14 cellular contexts compared by ENCODE assay signal in genomic region chr5:32343058-32343672, GRCh38. TPM values are rescaled to one million over a fixed set of nuclear protein-coding genes. Genes with fewer than 3 reads are reported as not detected.
DNase-seq lines count a peak whose midpoint lies in the region; ATAC-seq and TF ChIP-seq lines count a peak whose summit lies in the region.
"Had no signal": no experiment of that assay in that cellular context is flagged by ENCODE, and none has a peak within 500 bp of the region (broad histone marks: within the 10 kb centered on the region; RNA-seq: fewer than 3 reads in every experiment).

No MANE protein-coding gene starts in this region.

- peak overlapping the region in 4 of 5 experiments; percentile 41 to 88 (median 78) for H3K27ac Mint-ChIP-seq in brain
- H3K27ac Mint-ChIP-seq: B cell; CD8-positive, alpha-beta T cell; GM23338 had no signal

- no peaks in the 10 kb centered on the region for H3K36me3 ChIP-seq in liver (ENCODE audit: control insufficient read depth in 4 of 4, insufficient read depth in 3 of 4, low read depth in 1 of 4, low read length in 3 of 4)
- no peaks in the 10 kb centered on the region for H3K36me3 ChIP-seq in uterus

- DNase-seq in NCI-H524 (lab: John Stamatoyannopoulos, UW), result peak; percentile 44 to 49
- no peak for DNase-seq in NCI-H524 treated with DMSO at 0.1 percent for 48 hours (lab: John Stamatoyannopoulos, UW)
- no peak for DNase-seq in Right ventricle myocardium inferior (ENCODE audit: missing footprints)
- no peak for DNase-seq in uterus
- no peak for DNase-seq in NCI-H1092 treated with DMSO at 0.1 percent for 48 hours (lab: John Stamatoyannopoulos, UW)
- DNase-seq: 8988T; Calu3; CD8-positive, alpha-beta T cell; HCEC 1CT had no signal

- H3K4me3 Mint-ChIP-seq in brain, result peak overlapping the region in 2 of 5 experiments; percentile 17 to 43
- H3K4me3 Mint-ChIP-seq: B cell; CD8-positive, alpha-beta T cell; GM23338 had no signal

- TF ChIP-seq RAD21 in liver (IDR thresholded peaks at IDR 0.05), result no peak

- H3K4me1 ChIP-seq in liver (ENCODE audit: control insufficient read depth in 4 of 4, insufficient read depth in 4 of 4, low read length in 3 of 4) (peaks cover 0 to 2% (median 0%) of the 10 kb centered on the region in 4 donors), uterus (no peaks in the 10 kb centered on the region)
- H3K4me1 ChIP-seq: BLaER1 treated with 17β-estradiol and CSF1 and Interleukin-3, amounts not matched to agents 10 nM and 100 nM had no signal

- no peaks in the 10 kb centered on the region for H3K9me3 ChIP-seq in liver (ENCODE audit: control insufficient read depth in 4 of 4, low read length in 3 of 4)
- no peaks in the 10 kb centered on the region for H3K9me3 ChIP-seq in uterus

- peaks cover 23 to 61% (median 57%) of the 10 kb centered on the region in 5 experiments for H3K9me3 Mint-ChIP-seq in brain

- H3K27me3 ChIP-seq in liver (ENCODE audit: control insufficient read depth in 4 of 4, insufficient read depth in 4 of 4, low read length in 3 of 4) (no peaks in the 10 kb centered on the region), uterus (no peaks in the 10 kb centered on the region)
- H3K27me3 ChIP-seq: BLaER1 treated with 17β-estradiol and CSF1 and Interleukin-3, amounts not matched to agents 10 nM and 100 nM had no signal

- no peaks in the 10 kb centered on the region for H3K27me3 Mint-ChIP-seq in brain
- H3K27me3 Mint-ChIP-seq: B cell had no signal

- H3K4me1 Mint-ChIP-seq in brain, result peaks cover 9% of the 10 kb centered on the region
- H3K4me1 Mint-ChIP-seq: B cell, GM23338 had no signal

- no peak overlapping the region for H3K9ac ChIP-seq in liver (ENCODE audit: low read depth in 1 of 2, low read length in 2 of 2)
- H3K9ac ChIP-seq: BLaER1 treated with 17β-estradiol and CSF1 and Interleukin-3, amounts not matched to agents 10 nM and 100 nM had no signal

- 67% methylated on average over 2 of the region's 2 CpGs for WGBS in liver

- H3K4me3 ChIP-seq in liver (ENCODE audit: low read depth in 1 of 3, low read length in 3 of 3), result no peak overlapping the region
- H3K4me3 ChIP-seq in uterus, result no peak overlapping the region
- H3K4me3 ChIP-seq: BLaER1 treated with 17β-estradiol and CSF1 and Interleukin-3, amounts not matched to agents 10 nM and 100 nM; GM23338 had no signal

- TF ChIP-seq POLR2A in uterus (IDR thresholded peaks at IDR 0.05), result no peak

- TF ChIP-seq CTCF in brain (conservative IDR thresholded peaks at IDR 0.05), result no peak
- TF ChIP-seq CTCF in liver (IDR thresholded peaks at IDR 0.05; ENCODE audit: low read depth, low read length, missing input control), result no peak
- TF ChIP-seq CTCF in uterus (IDR thresholded peaks at IDR 0.05), result no peak

- intact Hi-C loops in Right ventricle myocardium inferior (cut with DNase I), result no loop called here
- intact Hi-C loops in uterus (cut with DNase I; ENCODE audit: low total_unique reads), result no loop called here

- H3K36me3 Mint-ChIP-seq in brain, result peaks cover 8% of the 10 kb centered on the region

- ATAC-seq in Right ventricle myocardium inferior, result no peak
- ATAC-seq: CD8-positive, alpha-beta T cell; GM23338 had no signal

- H3K27ac ChIP-seq in liver (ENCODE audit: low read depth in 1 of 2, low read length in 2 of 2) (no peak overlapping the region), uterus (no peak overlapping the region)
- H3K27ac ChIP-seq: BLaER1 treated with 17β-estradiol and CSF1 and Interleukin-3, amounts not matched to agents 10 nM and 100 nM had no signal

TF ChIP-seq in liver, 16 proteins besides CTCF, POLR2A, EP300 and RAD21:
- TF ChIP-seq MAX (IDR thresholded peaks at IDR 0.05) (peak; percentile 16), REST (IDR thresholded peaks at IDR 0.05) (no peak), RXRA (IDR thresholded peaks at IDR 0.05) (peak in 1 of 2 donors; percentile 20), HNF4A (conservative IDR thresholded peaks at IDR 0.05) (peak; percentile 30 to 46)
TF ChIP-seq in liver: peak in this region for 3.

RNA-seq across cellular contexts. Expression of gene MTMR12, which starts 30.4 kb away (rescaled TPM):
- 7.0 TPM for polyA plus RNA-seq in brain (ENCODE audit: insufficient read depth, low read depth, low replicate concordance)
- total RNA-seq in liver, result 10 to 100 TPM; 24.3 to 28.7 TPM
- polyA plus RNA-seq in liver, result 1 to 10 TPM; 4.4 to 7.2 TPM
- 18.7 TPM for total RNA-seq in Right ventricle myocardium inferior
- total RNA-seq in uterus, result 10 to 100 TPM; 37.6 to 96.6 (median 54.6) TPM

Comparison
In these comparisons a context has a peak if more than half of its experiments do, and no peak if none do; other contexts are left out.
1. DNase-seq: peak in NCI-H524 (2 of 2); none in NCI-H524 treated with DMSO at 0.1 percent for 48 hours (single experiment), Right ventricle myocardium inferior (single experiment), uterus (0 of 2) and NCI-H1092 treated with DMSO at 0.1 percent for 48 hours (single experiment).